In genomic region chr21:34612557-34612956, GRCh38 we compare ENCODE assay signal across 17 cellular contexts. TPM values are rescaled to one million over a fixed set of nuclear protein-coding genes. Genes with fewer than 3 reads are reported as not detected.
A peak's percentile ranks its signal among the peaks of the same experiment; 100 is the strongest.
DNase-seq lines count a peak whose midpoint lies in the region; ATAC-seq, FAIRE-seq and TF ChIP-seq lines count a peak whose summit lies in the region.
"Had no signal": no experiment of that assay in that cellular context is flagged by ENCODE, and none has a peak within 500 bp of the region (broad histone marks: within the 10 kb centered on the region; RNA-seq: fewer than 3 reads in every experiment).

No MANE protein-coding gene starts in this region.

- no TSS peak for BruUV-seq in GM12878 (replicated peaks; lab: Mats Ljungman, UMichigan)

- POLR2A ChIA-PET in GM12878 (lab: Charles Lee), result no interaction called here

- peak; percentile 70 for DNase-seq in NCI-H510A treated with DMSO at 0.1 percent for 48 hours (lab: John Stamatoyannopoulos, UW)
- no peak for DNase-seq in NCI-H510A (lab: John Stamatoyannopoulos, UW)
- DNase-seq in KBM-7, result peak; percentile 16
- no peak for DNase-seq in GM12878 (ENCODE audit: low read depth, low spot score)
- no peak for DNase-seq in neural crest cell (ENCODE audit: low read depth, low spot score)
- DNase-seq in hepatic stellate cell (ENCODE audit: low spot score), result no peak
- no peak for DNase-seq in mesothelial cell of epicardium (ENCODE audit: low spot score in 2 of 2, unreplicated experiment in 2 of 2)
- DNase-seq in H9, result no peak
- DNase-seq: CD4-positive, alpha-beta memory T cell; nephron progenitor cell; NK-92 treated with Interleukin-12 subunit alpha and Interleukin-12 subunit beta, amount 100 ng/mL, for 24 hours; SK-N-SH had no signal

- H3K27me3 Mint-ChIP-seq in neural crest cell (ENCODE audit: low read depth) (peaks cover 33% of the 10 kb centered on the region), mesothelial cell of epicardium (ENCODE audit: low read depth) (peaks cover 50% of the 10 kb centered on the region), H9 (ENCODE audit: low read depth) (peaks cover 35% of the 10 kb centered on the region)
- H3K27me3 Mint-ChIP-seq: activated naive CD8-positive, alpha-beta T cell; CD4-positive, alpha-beta memory T cell had no signal

- no peak for FAIRE-seq in GM12878 (lab: Jason Lieb, UNC)
- FAIRE-seq: colon, RCC 7860 had no signal

- H2BK12ac ChIP-seq in H9 (ENCODE audit: insufficient read length, low read depth, low read length), result no peak overlapping the region

- H3K4me3 Mint-ChIP-seq in neural crest cell, result peak overlapping the region; percentile 2
- H3K4me3 Mint-ChIP-seq in mesothelial cell of epicardium, result no peak overlapping the region
- H3K4me3 Mint-ChIP-seq in H9, result no peak overlapping the region
- H3K4me3 Mint-ChIP-seq: nephron progenitor cell had no signal

- no peaks in the 10 kb centered on the region; the same call in 1 of the 2 replicates for H3K79me2 ChIP-seq in GM12878 (ENCODE audit: control insufficient read depth, insufficient read depth, low read length)
- no peaks in the 10 kb centered on the region for H3K79me2 ChIP-seq in H9 (ENCODE audit: insufficient read depth, low read length)

- CTCF ChIA-PET in GM12878 (lab: Yijun Ruan, JAX), result interaction anchor here (1.0 to 4.1 kb wide), 5 partner anchors 10 to 102 kb away, joined by 4 to 28 read pairs (median 17); no protein-coding TSS in a partner anchor

- no peaks in the 10 kb centered on the region for H3K9me3 ChIP-seq in GM12878 (replicated peaks; ENCODE audit: control insufficient read depth, insufficient read depth, low read length)
- H3K9me3 ChIP-seq in H9 (ENCODE audit: control insufficient read depth, low read depth, low read length), result no peaks in the 10 kb centered on the region
- H3K9me3 ChIP-seq: SK-N-SH had no signal

- no peak overlapping the region for H3K14ac ChIP-seq in H9 (ENCODE audit: insufficient read depth, low read length)

- no peaks in the 10 kb centered on the region for H3K36me3 ChIP-seq in GM12878 (ENCODE audit: control insufficient read depth in 2 of 2, insufficient read depth in 2 of 2, low read length in 1 of 2)

- H2BK20ac ChIP-seq in H9 (ENCODE audit: low read depth, low read length, poor library complexity, severe bottlenecking), result no peak overlapping the region

- H2AFZ ChIP-seq in GM12878 (ENCODE audit: control insufficient read depth, low read depth, low read length) (no peak overlapping the region), H9 (ENCODE audit: low read length) (no peak overlapping the region)

- no peak overlapping the region for H4K8ac ChIP-seq in H9 (replicated peaks; ENCODE audit: insufficient read length, low read depth, low read length)

- H3K36me3 Mint-ChIP-seq in neural crest cell (ENCODE audit: low read depth) (no peaks in the 10 kb centered on the region), mesothelial cell of epicardium (no peaks in the 10 kb centered on the region), H9 (ENCODE audit: insufficient read depth in 1 of 3, low read depth in 3 of 3) (peaks cover 0 to 4% (median 0%) of the 10 kb centered on the region in 3 experiments; a peak in 2 of 7 replicates)
- H3K36me3 Mint-ChIP-seq: activated naive CD8-positive, alpha-beta T cell had no signal

- no peak for TF ChIP-seq EP300 in GM12878 (IDR thresholded peaks at IDR 0.05; ENCODE audit: borderline replicate concordance in 1 of 2, control insufficient read depth in 1 of 2, low read depth in 2 of 2, low read length in 2 of 2)

- no peak overlapping the region for H3K56ac ChIP-seq in H9 (ENCODE audit: insufficient read length, low read depth, low read length)

- no peaks in the 10 kb centered on the region for H4K20me1 ChIP-seq in GM12878 (ENCODE audit: control insufficient read depth, insufficient read depth)
- H4K20me1 ChIP-seq in H9 (ENCODE audit: control insufficient read depth, insufficient read depth, insufficient read length), result no peaks in the 10 kb centered on the region

- H2BK15ac ChIP-seq in H9 (ENCODE audit: low read depth, low read length), result no peak overlapping the region

- H4K5ac ChIP-seq in H9 (ENCODE audit: insufficient read length, low read depth, low read length), result no peak overlapping the region

- no peaks in the 10 kb centered on the region for H3K9me3 Mint-ChIP-seq in neural crest cell
- no peaks in the 10 kb centered on the region for H3K9me3 Mint-ChIP-seq in mesothelial cell of epicardium
- H3K9me3 Mint-ChIP-seq in H9, result peaks cover 0 to 6% of the 10 kb centered on the region in 2 experiments; a peak in 1 of 5 replicates
- H3K9me3 Mint-ChIP-seq: nephron progenitor cell had no signal

- no peak overlapping the region for H3K23ac ChIP-seq in H9 (ENCODE audit: insufficient read length, low read depth, low read length)

- no peak overlapping the region for H3K4ac ChIP-seq in H9 (ENCODE audit: low read depth, low read length)

- H4K91ac ChIP-seq in H9 (ENCODE audit: insufficient read length, low read depth, low read length), result no peak overlapping the region

- no peak overlapping the region for H2BK5ac ChIP-seq in H9 (ENCODE audit: insufficient read length, low read length)

- no peak overlapping the region for H3T11ph ChIP-seq in H9 (ENCODE audit: low read length)

- H3K9ac ChIP-seq in GM12878 (ENCODE audit: control insufficient read depth, insufficient read depth, low read length), result no peak overlapping the region
- H3K9ac ChIP-seq in H9 (ENCODE audit: extremely low read depth, insufficient read length, low read length), result no peak overlapping the region
- H3K9ac ChIP-seq: SK-N-SH had no signal

- RAD21 ChIA-PET in GM12878 (lab: Charles Lee; ENCODE audit: unreplicated experiment), result interaction anchor here (0.9 to 2.0 kb wide), 2 partner anchors 14 to 19 kb away, joined by 3 to 12 read pairs; no protein-coding TSS in a partner anchor

- H3K27ac ChIP-seq in GM12878 (ENCODE audit: control insufficient read depth, insufficient read depth) (no peak overlapping the region; the same call in 1 of the 2 replicates), H9 (ENCODE audit: insufficient read length, low read depth, low read length) (no peak overlapping the region)

- H3K23me2 ChIP-seq in H9 (ENCODE audit: insufficient read length, low read depth, low read length, poor library complexity, severe bottlenecking), result no peaks in the 10 kb centered on the region

- no peak overlapping the region for H3K27ac Mint-ChIP-seq in neural crest cell (ENCODE audit: unreplicated experiment)
- H3K27ac Mint-ChIP-seq in mesothelial cell of epicardium, result no peak overlapping the region
- no peak overlapping the region for H3K27ac Mint-ChIP-seq in H9
- H3K27ac Mint-ChIP-seq: activated naive CD8-positive, alpha-beta T cell; nephron progenitor cell had no signal

- H3K4me1 Mint-ChIP-seq in neural crest cell, result peaks cover 14% of the 10 kb centered on the region
- peaks cover 5% of the 10 kb centered on the region for H3K4me1 Mint-ChIP-seq in mesothelial cell of epicardium
- H3K4me1 Mint-ChIP-seq in H9, result peaks cover 5 to 7% of the 10 kb centered on the region in 2 experiments; a peak in 3 of 4 replicates

- in situ Hi-C loops in KBM-7 (cut with MboI; ENCODE audit: low pct_unique_long_range_greater_than_20kb, low sequenced_read_pairs), result loop anchor here (25.0 kb wide), 1 partner anchor 700 kb away; the partner anchor contains the start of gene ATP5PO
- in situ Hi-C loops in GM12878 (cut with MboI), result no loop called here

- intact Hi-C loops in GM12878 (cut with micrococcal nuclease; ENCODE audit: unreplicated experiment), result loop anchor here (5.0 kb wide), 1 partner anchor 35 kb away; no protein-coding TSS in a partner anchor

- TF ChIP-seq CTCF in GM12878 (IDR thresholded peaks at IDR 0.05 in 2 of 3, conservative IDR thresholded peaks at IDR 0.05 in 1 of 3; ENCODE audit: control insufficient read depth in 2 of 3, extremely low read depth in 1 of 3, insufficient read depth in 1 of 3, low read depth in 3 of 3, low read length in 3 of 3) (no peak), neural crest cell (conservative IDR thresholded peaks at IDR 0.05) (no peak), mesothelial cell of epicardium (IDR thresholded peaks at IDR 0.05; ENCODE audit: unreplicated experiment) (no peak), H9 (conservative IDR thresholded peaks at IDR 0.05) (no peak)

- H3K4me3 ChIP-seq in GM12878, result no peak overlapping the region

- no peak for TF ChIP-seq POLR2A in GM12878 (IDR thresholded peaks at IDR 0.05; ENCODE audit: low read depth, low read length)

- H2BK120ac ChIP-seq in H9 (ENCODE audit: low read depth, low read length, poor library complexity, severe bottlenecking), result no peak overlapping the region

- no peak for ATAC-seq in GM12878
- ATAC-seq: activated CD4-positive, CD25-positive, alpha-beta regulatory T cell treated with anti-CD3 and anti-CD28 coated beads, Interleukin-2, amount 50 U/mL, for 24 hours had no signal

- H3K27me3 ChIP-seq in GM12878 (replicated peaks in 1 of 2; ENCODE audit: control insufficient read depth in 2 of 2, insufficient read depth in 2 of 2, low read length in 1 of 2) (no peaks in the 10 kb centered on the region), H9 (ENCODE audit: insufficient read depth, low read length) (peaks cover 10% of the 10 kb centered on the region)

- TF ChIP-seq RAD21 in GM12878 (IDR thresholded peaks at IDR 0.05; ENCODE audit: insufficient read depth, low read depth, low read length), result no peak

- H3K79me1 ChIP-seq in H9 (ENCODE audit: insufficient read depth, low read depth, low read length, poor library complexity, severe bottlenecking), result no peaks in the 10 kb centered on the region

- H3K4me1 ChIP-seq in GM12878 (ENCODE audit: control insufficient read depth, insufficient read depth, low read length) (peaks cover 6% of the 10 kb centered on the region), H9 (ENCODE audit: insufficient read depth, low read length) (no peaks in the 10 kb centered on the region)

- SMC1A ChIA-PET in GM12878 (lab: Charles Lee; ENCODE audit: uncharacterized antibody, unreplicated experiment), result interaction anchor here (0.6 to 4.8 kb wide), 3 partner anchors 19 to 103 kb away, joined by 3 to 24 read pairs (median 3); no protein-coding TSS in a partner anchor

- H2AK5ac ChIP-seq in H9 (ENCODE audit: insufficient read length, low read length), result no peak overlapping the region

- WGBS in GM12878 (ENCODE audit: insufficient coverage, insufficient replicate concordance, low lambda C conversion rate, missing lambda C conversion rate), result 89% methylated on average over 2 of the region's 2 CpGs
- whole genome bisulfite sequencing in H9 (ENCODE audit: extremely low coverage, insufficient read length, low lambda C conversion rate), result no CpG with 5 or more reads among the region's 2 CpGs

- H3K18ac ChIP-seq in H9 (ENCODE audit: insufficient read length, low read depth, low read length), result no peak overlapping the region

- H3K4me2 ChIP-seq in GM12878 (ENCODE audit: control insufficient read depth, insufficient read depth), result peak overlapping the region; percentile 74
- H3K4me2 ChIP-seq in H9 (ENCODE audit: insufficient read depth, insufficient read length, low read length), result no peak overlapping the region
- H3K4me2 ChIP-seq: SK-N-SH had no signal

RNA-seq across cellular contexts. Expression of gene RCAN1, which starts 2.4 kb away (rescaled TPM):
- 1.9 and 2.1 TPM in 2 replicates for total RNA-seq in GM12878 (2013; cell fraction: nucleolus; rRNA removed)
- total RNA-seq in GM12878 (2014; rRNA removed), result 10.1 and 10.5 TPM in 2 replicates
- total RNA-seq in GM12878 (2014; rRNA removed; fragmentation: Illumina TruSeq; extraction: Trizol), result 11.0 and 11.4 TPM in 2 replicates
- total RNA-seq in GM12878 (2021), result 11.1 and 12.9 TPM in 2 replicates
- polyA plus RNA-seq in GM12878 (2011; ENCODE audit: low read depth), result 4.7 TPM
- polyA plus RNA-seq in GM12878 (2011; rRNA removed), result 6.7 and 8.0 TPM in 2 replicates
- 3.1 and 3.3 TPM in 2 replicates for polyA plus RNA-seq in GM12878 (2011; cell fraction: cytosol; rRNA removed)
- polyA plus RNA-seq in GM12878 (2011; cell fraction: nucleus; rRNA removed), result 1.9 and 2.8 TPM in 2 replicates
- polyA plus RNA-seq in GM12878 (2012), result 5.2 and 5.7 TPM in 2 replicates
- 12.2 and 13.5 TPM in 2 replicates for polyA plus RNA-seq in GM12878 (2014; fragmentation: Illumina TruSeq; extraction: Trizol)
- polyA plus RNA-seq in GM12878 (2014; fragmentation: Nextera tagmentation; extraction: Ambion mirVana), result 1 to 10 TPM; 5.1 to 8.8 TPM
- 10.1 and 11.2 TPM in 2 replicates for polyA plus RNA-seq in GM12878 (2014; rRNA removed)
- 10 to 100 TPM in 1 of 2 experiments, 1 to 10 TPM in 1; 2.8 to 12.3 TPM for polyA plus RNA-seq in GM12878 (2016; fragmentation: Nextera tagmentation; extraction: Ambion mirVana)
- 4.7 and 4.8 TPM in 2 replicates for polyA minus RNA-seq in GM12878 (2011; rRNA and poly(A)+ RNA removed)
- polyA minus RNA-seq in GM12878 (2011; cell fraction: cytosol; rRNA and poly(A)+ RNA removed), result 1.3 and 3.5 TPM in 2 replicates
- polyA minus RNA-seq in GM12878 (2011; cell fraction: nucleus; rRNA and poly(A)+ RNA removed), result 0.85 and 1.7 TPM in 2 replicates
- 13.0 and 14.2 TPM in 2 replicates for total RNA-seq in neural crest cell
- total RNA-seq in mesothelial cell of epicardium, result 13.9 to 15.7 TPM (median 14.8 TPM) in 3 replicates
- 5.7 and 7.0 TPM in 2 replicates for total RNA-seq in H9 (2021)

RNA-seq across cellular contexts. Expression of gene CLIC6, which starts 56.2 kb away (rescaled TPM):
- total RNA-seq in GM12878 (2013; cell fraction: nucleolus; rRNA removed), result 7.1 and 7.6 TPM in 2 replicates
- total RNA-seq in GM12878 (2014; rRNA removed) (9.3 and 10.0 TPM in 2 replicates), GM12878 (2014; rRNA removed; fragmentation: Illumina TruSeq; extraction: Trizol) (10.8 and 10.9 TPM in 2 replicates), GM12878 (2021) (31.9 and 34.1 TPM in 2 replicates), neural crest cell (0.19 and 0.25 TPM in 2 replicates), mesothelial cell of epicardium (1.4 to 1.7 TPM (median 1.5 TPM) in 3 replicates), H9 (2021) (0.90 and 1.3 TPM in 2 replicates)
- polyA plus RNA-seq in GM12878 (2011; ENCODE audit: low read depth), result 13.8 TPM
- polyA plus RNA-seq in GM12878 (2011; rRNA removed) (5.7 and 6.6 TPM in 2 replicates), GM12878 (2014; fragmentation: Illumina TruSeq; extraction: Trizol) (32.2 and 39.5 TPM in 2 replicates), GM12878 (2014; fragmentation: Nextera tagmentation; extraction: Ambion mirVana) (10 to 100 TPM in 1 of 2 experiments, 1 to 10 TPM in 1; 8.4 to 15.4 TPM), GM12878 (2014; rRNA removed) (13.0 and 13.4 TPM in 2 replicates), GM12878 (2016; fragmentation: Nextera tagmentation; extraction: Ambion mirVana) (10 to 100 TPM in 1 of 2 experiments, 1 to 10 TPM in 1; 9.0 to 11.4 TPM)
- polyA plus RNA-seq in GM12878 (2011; cell fraction: cytosol; rRNA removed), result 3.2 and 5.1 TPM in 2 replicates
- polyA plus RNA-seq in GM12878 (2011; cell fraction: nucleus; rRNA removed), result 3.4 and 5.3 TPM in 2 replicates
- 16.6 and 19.3 TPM in 2 replicates for polyA plus RNA-seq in GM12878 (2012)
- polyA minus RNA-seq in GM12878 (2011; rRNA and poly(A)+ RNA removed), result 1.6 and 2.3 TPM in 2 replicates
- 1.7 and 2.1 TPM in 2 replicates for polyA minus RNA-seq in GM12878 (2011; cell fraction: cytosol; rRNA and poly(A)+ RNA removed)
- 0.85 and 1.7 TPM in 2 replicates for polyA minus RNA-seq in GM12878 (2011; cell fraction: nucleus; rRNA and poly(A)+ RNA removed)
- total RNA-seq: A673 had no signal

Comparison
In these comparisons a context has a peak if more than half of its experiments do, and no peak if none do; other contexts are left out.
1. DNase-seq: peak in NCI-H510A treated with DMSO at 0.1 percent for 48 hours (single experiment) and KBM-7 (single experiment); none in NCI-H510A (single experiment), GM12878 (single experiment), neural crest cell (single experiment), hepatic stellate cell (single experiment), mesothelial cell of epicardium (0 of 2) and H9 (single experiment).